In the genomic region with DNA sequence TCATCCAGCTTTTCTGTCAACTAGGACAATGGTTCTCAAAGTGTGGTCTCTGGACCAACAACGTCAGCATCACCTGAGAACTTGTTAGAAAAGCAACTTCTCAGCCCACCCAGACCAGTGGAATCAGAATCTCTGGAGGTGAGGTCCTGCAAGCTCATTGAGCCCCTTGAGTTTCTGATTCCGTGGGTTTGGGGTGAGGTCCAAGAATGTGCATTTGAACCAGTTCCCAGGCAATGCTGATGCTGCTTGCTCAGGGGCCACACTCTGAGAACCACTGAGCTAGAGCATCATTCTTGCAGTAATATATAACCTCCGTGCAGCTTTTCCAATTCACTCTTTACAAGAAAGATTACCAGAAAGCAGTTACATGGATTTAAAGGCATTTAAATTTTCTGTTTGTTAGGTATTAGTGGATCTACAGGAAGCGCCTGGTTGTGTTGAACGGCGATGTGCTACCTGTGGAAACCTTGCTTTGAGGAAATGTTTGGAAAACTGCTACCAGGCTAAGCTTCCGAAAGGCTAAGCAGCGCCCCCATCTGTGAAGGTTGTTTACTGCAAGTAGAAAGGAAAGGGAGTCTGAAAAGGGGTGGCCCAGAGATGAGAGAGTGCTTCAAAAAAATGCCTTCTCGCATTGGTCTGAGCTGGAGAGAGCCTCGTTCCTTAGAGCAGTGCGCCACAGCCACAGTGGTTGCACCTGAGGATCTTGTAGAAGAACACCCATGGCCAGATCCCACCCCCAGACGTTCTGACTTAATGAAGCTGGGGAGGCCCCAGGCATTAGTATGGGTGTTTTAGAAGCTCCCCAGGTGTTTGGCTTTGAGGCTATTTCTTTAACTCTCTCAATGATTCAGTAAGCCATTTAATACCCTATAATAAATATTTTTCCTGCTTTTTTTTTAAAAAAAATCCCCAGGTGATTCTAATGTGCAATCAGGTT, we compare ENCODE assay signal across 8 cellular contexts. TPM values are rescaled to one million over a fixed set of nuclear protein-coding genes. Genes with fewer than 3 reads are reported as not detected.
DNase-seq lines count a peak whose midpoint lies in the region; ATAC-seq and TF ChIP-seq lines count a peak whose summit lies in the region.

No MANE protein-coding gene starts in this region.

- H3K4me1 Mint-ChIP-seq in Calu3 (ENCODE audit: low read depth, unreplicated experiment), result peaks cover 35% of the 10 kb centered on the region

- DNase-seq in Calu3, result peak; percentile 80
- peak; percentile 28 for DNase-seq in HCEC 1CT
- DNase-seq in RWPE1 (ENCODE audit: low spot score), result peak; percentile 33
- DNase-seq in T47D (ENCODE audit: low read depth in 1 of 2, low spot score in 1 of 2), result peak; percentile 24 to 76
- DNase-seq in left kidney (ENCODE audit: low read depth, low spot score), result peak; percentile 73
- no peak for DNase-seq in tibial artery

- no peak overlapping the region for H3K4me3 Mint-ChIP-seq in Calu3 (ENCODE audit: low read depth, unreplicated experiment)

- no TSS peak for BruUV-seq in Calu3 (replicated peaks; lab: Mats Ljungman, UMichigan)

- CTCF ChIA-PET in Calu3 (lab: Charles Lee), result interaction anchor here (0.5 to 2.0 kb wide), 13 partner anchors 11 to 267 kb away, joined by 3 to 15 read pairs (median 5); partner anchors contain the start of gene ABHD2
- CTCF ChIA-PET in RWPE1 (lab: Yijun Ruan, JAX), result interaction anchor here (0.6 to 5.1 kb wide), 9 partner anchors 11 to 157 kb away, joined by 3 to 32 read pairs (median 5); no protein-coding TSS in a partner anchor

- ATAC-seq in GM18498 (IDR thresholded peaks at IDR 0.05; ENCODE audit: unreplicated experiment), result no peak
- no peak for ATAC-seq in HG03460 (IDR thresholded peaks at IDR 0.05; ENCODE audit: unreplicated experiment)

- H3K4me1 ChIP-seq in tibial artery, result peaks cover 0 to 75% (median 31%) of the 10 kb centered on the region in 4 donors

- no peaks in the 10 kb centered on the region for H3K9me3 ChIP-seq in tibial artery

- no peak overlapping the region for H3K4me3 ChIP-seq in tibial artery

- TF ChIP-seq CTCF in Calu3 (IDR thresholded peaks at IDR 0.05; ENCODE audit: unreplicated experiment) (peak; percentile 81), RWPE1 (conservative IDR thresholded peaks at IDR 0.05; ENCODE audit: low read depth) (peak; percentile 65), tibial artery (IDR thresholded peaks at IDR 0.05) (peak; percentile 57 to 65)

- in situ Hi-C loops in T47D (cut with HindIII; ENCODE audit: low pct_unique_long_range_greater_than_20kb, low sequenced_read_pairs), result no loop called here

- POLR2A ChIA-PET in RWPE1 (lab: Yijun Ruan, JAX; ENCODE audit: low non-redundant PET), result no interaction called here

- H3K27me3 Mint-ChIP-seq in Calu3 (ENCODE audit: unreplicated experiment), result no peaks in the 10 kb centered on the region

- H3K27me3 ChIP-seq in tibial artery, result no peaks in the 10 kb centered on the region

- H3K36me3 ChIP-seq in tibial artery, result peaks cover 7 to 16% (median 12%) of the 10 kb centered on the region in 3 donors

- H3K36me3 Mint-ChIP-seq in Calu3 (ENCODE audit: insufficient read depth, unreplicated experiment), result peaks cover 20% of the 10 kb centered on the region

- H3K27ac ChIP-seq in RWPE1 (no peak overlapping the region), tibial artery (peak overlapping the region; percentile 27 to 56)

- intact Hi-C loops in Calu3 (cut with micrococcal nuclease; ENCODE audit: unreplicated experiment) (loop anchor here (1.0 kb wide), 1 partner anchor 114 kb away; no protein-coding TSS in a partner anchor), tibial artery (cut with DNase I; ENCODE audit: low total_unique reads) (no loop called here)

- no peaks in the 10 kb centered on the region for H3K9me3 Mint-ChIP-seq in Calu3 (ENCODE audit: low read depth, unreplicated experiment)

- H3K27ac Mint-ChIP-seq in Calu3 (ENCODE audit: unreplicated experiment), result no peak overlapping the region

RNA-seq across cellular contexts. Expression of gene RLBP1, which starts 50.0 kb away (rescaled TPM):
- total RNA-seq in Calu3 (2022), result not detected in 2 replicates

Comparison
In these comparisons a context has a peak if more than half of its experiments do, and no peak if none do; other contexts are left out.
1. DNase-seq: peak in Calu3 (single experiment), HCEC 1CT (single experiment), RWPE1 (single experiment), T47D (2 of 2) and left kidney (single experiment); none in tibial artery (0 of 2).
2. Peak in every context shown above with its lines, with median percentiles within 50 percentile points of each other: CTCF ChIP-seq.